In the genomic region with DNA sequence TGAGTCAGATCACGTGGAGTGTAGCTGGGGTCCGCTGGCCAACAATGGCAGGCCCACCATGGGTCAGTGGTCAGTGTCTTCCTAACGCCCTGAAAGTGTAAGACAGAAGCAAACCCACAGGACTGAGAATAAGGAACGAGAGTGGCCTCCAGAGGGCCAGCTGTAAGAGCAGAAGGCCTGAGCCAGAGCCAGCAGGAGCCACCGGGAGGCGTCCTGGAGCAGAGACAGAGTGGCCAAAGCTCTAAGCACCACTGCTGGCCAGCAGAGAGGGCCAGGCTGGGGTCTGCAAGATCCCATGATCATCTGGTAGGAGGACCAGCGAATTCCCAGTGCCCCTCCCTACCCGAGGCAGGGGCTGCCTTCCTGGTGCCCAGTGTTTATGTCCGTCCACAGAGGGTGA, we compare ENCODE assay signal across 20 cellular contexts. TPM values are rescaled to one million over a fixed set of nuclear protein-coding genes. Genes with fewer than 3 reads are reported as not detected.
DNase-seq lines count a peak whose midpoint lies in the region; ATAC-seq, FAIRE-seq and TF ChIP-seq lines count a peak whose summit lies in the region.
"Had no signal": no experiment of that assay in that cellular context is flagged by ENCODE, and none has a peak within 500 bp of the region (broad histone marks: within the 10 kb centered on the region; RNA-seq: fewer than 3 reads in every experiment).

No MANE protein-coding gene starts in this region.

- POLR2A ChIA-PET in HepG2 (lab: Yijun Ruan, JAX), result interaction anchor here (1.3 to 3.6 kb wide), 5 partner anchors 18 to 31 kb away, joined by 3 to 49 read pairs (median 12); a partner anchor contains a TSS

- H3K4me1 ChIP-seq in HepG2 (ENCODE audit: insufficient read depth, low read length) (peaks cover 64% of the 10 kb centered on the region), right lobe of liver (no peaks in the 10 kb centered on the region), thyroid gland (no peaks in the 10 kb centered on the region), HAP-1 (no peaks in the 10 kb centered on the region)
- H3K4me1 ChIP-seq: adrenal gland, suprapubic skin had no signal

- in situ Hi-C loops in HepG2 (cut with HindIII; ENCODE audit: extremely low pct_ligation_motif_present, low pct_unique_long_range_greater_than_20kb) (loop anchor here (5.0 kb wide), 1 partner anchor 201 kb away; no protein-coding TSS in a partner anchor), HAP-1 (cut with MboI; ENCODE audit: low sequenced_read_pairs) (no loop called here)

- BruUV-seq in HepG2 (replicated peaks; lab: Mats Ljungman, UMichigan), result no TSS peak

- TF ChIP-seq CTCF in HepG2 (CRISPR knock-in tag; IDR thresholded peaks at IDR 0.05) (peak; percentile 62), right lobe of liver (IDR thresholded peaks at IDR 0.05) (no peak), foreskin fibroblast (IDR thresholded peaks at IDR 0.05; ENCODE audit: low read depth, low read length) (peak; percentile 19), thyroid gland (IDR thresholded peaks at IDR 0.05) (no peak)

- peak; percentile 90 for ATAC-seq in HepG2
- ATAC-seq in right lobe of liver, result no peak
- ATAC-seq in SK-N-SH treated with all-trans-retinoic acid at 6 μM for 48 hours, result peak; percentile 75
- no peak for ATAC-seq in GM18870 (IDR thresholded peaks at IDR 0.05; ENCODE audit: unreplicated experiment)
- ATAC-seq: T-helper 17 cell had no signal

- H3K27me3 ChIP-seq in HepG2 (ENCODE audit: control insufficient read depth in 1 of 2, insufficient read depth in 2 of 2, low read length in 2 of 2) (peaks cover 3 to 33% of the 10 kb centered on the region in 2 experiments; a peak in 4 of 5 replicates), right lobe of liver (no peaks in the 10 kb centered on the region), thyroid gland (no peaks in the 10 kb centered on the region), HAP-1 (ENCODE audit: low read depth) (no peaks in the 10 kb centered on the region)

- peak; percentile 23 for DNase-seq in HepG2 (ENCODE audit: low spot score)
- DNase-seq in right lobe of liver, result no peak
- DNase-seq in foreskin fibroblast, result no peak
- DNase-seq in thyroid gland, result no peak
- no peak for DNase-seq in HAP-1 (ENCODE audit: low spot score in 2 of 2)
- DNase-seq in COR-L47 (lab: John Stamatoyannopoulos, UW), result no peak
- DNase-seq: activated CD4-positive, alpha-beta T cell treated with anti-CD3 and anti-CD28 coated beads for 48 hours; adrenal gland; DMS79 treated with DMSO at 0.1 percent for 48 hours; midbrain; NCI-H1436; RPMI8226; T-helper 17 cell had no signal

- H2AFZ ChIP-seq in HepG2 (ENCODE audit: low read length), result no peak overlapping the region

- no peaks in the 10 kb centered on the region for H3K79me2 ChIP-seq in HepG2 (ENCODE audit: insufficient read depth, low read length)

- CTCF ChIA-PET in HepG2 (lab: Yijun Ruan, JAX; ENCODE audit: low intra/inter-chr PET ratio, low total read pairs), result interaction anchor here (0.8 to 1.6 kb wide), 3 partner anchors 9 to 54 kb away, joined by 3 to 5 read pairs (median 3); a partner anchor contains a TSS

- no peak overlapping the region for H3K9ac ChIP-seq in HepG2 (ENCODE audit: insufficient read depth, low read depth, low read length)

- H3K9me3 ChIP-seq in HepG2 (ENCODE audit: low read length) (no peaks in the 10 kb centered on the region; the same call in 1 of the 2 replicates), right lobe of liver (no peaks in the 10 kb centered on the region), thyroid gland (no peaks in the 10 kb centered on the region), HAP-1 (no peaks in the 10 kb centered on the region)
- H3K9me3 ChIP-seq: adrenal gland, suprapubic skin had no signal

- H3K4me3 ChIP-seq in HepG2 (replicated peaks in 1 of 3; ENCODE audit: insufficient read depth in 1 of 3, low read depth in 2 of 3, low read length in 3 of 3), result peak overlapping the region in 1 of 3 experiments; percentile 13; a peak in 1 of 6 replicates
- no peak overlapping the region for H3K4me3 ChIP-seq in right lobe of liver
- H3K4me3 ChIP-seq in foreskin fibroblast (ENCODE audit: low read depth in 1 of 2, low read length in 2 of 2), result no peak overlapping the region
- no peak overlapping the region for H3K4me3 ChIP-seq in thyroid gland (replicated peaks in 1 of 3)
- no peak overlapping the region for H3K4me3 ChIP-seq in HAP-1
- H3K4me3 ChIP-seq: adrenal gland, suprapubic skin had no signal

- no peak for FAIRE-seq in HepG2 (lab: Jason Lieb, UNC)
- FAIRE-seq: frontal cortex, islet of Langerhans had no signal

- no peaks in the 10 kb centered on the region for H4K20me1 ChIP-seq in HepG2 (ENCODE audit: insufficient read depth, low read length)

- TF ChIP-seq RAD21 in HepG2 (CRISPR knock-in tag; IDR thresholded peaks at IDR 0.05), result 0 out of 2 replicates have a peak, but pooled peaks have one; percentile 37

- H3K4me2 ChIP-seq in HepG2 (ENCODE audit: low read depth, low read length), result peak overlapping the region; percentile 50; the same call in 1 of the 2 replicates

- H3K36me3 ChIP-seq in HepG2 (replicated peaks in 1 of 2; ENCODE audit: control insufficient read depth in 1 of 2, insufficient read depth in 2 of 2, low read length in 2 of 2) (no peaks in the 10 kb centered on the region), right lobe of liver (no peaks in the 10 kb centered on the region), thyroid gland (no peaks in the 10 kb centered on the region), HAP-1 (replicated peaks) (no peaks in the 10 kb centered on the region)
- H3K36me3 ChIP-seq: adrenal gland, suprapubic skin had no signal

- intact Hi-C loops in HepG2 (cut with micrococcal nuclease; ENCODE audit: unreplicated experiment), result no loop called here
- intact Hi-C loops in right lobe of liver (cut with DNase I), result loop anchor here in 1 of 2 donors (5.0 to 10.0 kb wide), 2 partner anchors 201 to 709 kb away; a partner anchor contains a TSS
- intact Hi-C loops in thyroid gland (cut with DNase I), result loop anchor here (10.0 kb wide), 1 partner anchor 709 kb away; a partner anchor contains a TSS

- TF ChIP-seq POLR2A in HepG2 (IDR thresholded peaks at IDR 0.05; ENCODE audit: insufficient read depth in 1 of 2, low read depth in 2 of 2, low read length in 2 of 2) (no peak), right lobe of liver (IDR thresholded peaks at IDR 0.05) (no peak), thyroid gland (IDR thresholded peaks at IDR 0.05) (no peak)

- 34% methylated on average over 2 of the region's 9 CpGs for WGBS in HepG2 (ENCODE audit: low lambda C conversion rate)
- WGBS in right lobe of liver (ENCODE audit: insufficient coverage, low coverage, low lambda C conversion rate, missing lambda C conversion rate), result no CpG with 5 or more reads among the region's 9 CpGs
- 62 to 76% methylated on average over 6 to 9 of the region's 9 CpGs for WGBS in thyroid gland, 2 donors

- TF ChIP-seq EP300 in HepG2 (IDR thresholded peaks at IDR 0.05; ENCODE audit: low read depth in 2 of 2, low read length in 2 of 2) (no peak), HepG2 (CRISPR knock-in tag; IDR thresholded peaks at IDR 0.05; ENCODE audit: borderline replicate concordance) (no peak)

- H3K27ac ChIP-seq in HepG2 (ENCODE audit: extremely low read length, insufficient read depth, low read length), result no peak overlapping the region
- H3K27ac ChIP-seq in right lobe of liver, result no peak overlapping the region
- no peak overlapping the region for H3K27ac ChIP-seq in thyroid gland
- H3K27ac ChIP-seq: adrenal gland, suprapubic skin had no signal

RNA-seq across cellular contexts. Expression of a gene that starts 9.2 kb away (rescaled TPM):
- total RNA-seq in HepG2 (2016; rRNA removed; fragmentation: Illumina TruSeq; extraction: Trizol) (not detected in 2 replicates), right lobe of liver (under 1 TPM in 1 of 6 experiments, not detected in 5; 0.07 TPM), thyroid gland (not detected)
- not detected in 2 replicates for total RNA-seq in HepG2 (2016; cell fraction: cytosol; rRNA removed; fragmentation: Illumina TruSeq; extraction: Trizol; ENCODE audit: low read depth)
- not detected in 2 replicates for total RNA-seq in HepG2 (2016; cell fraction: insoluble cytoplasmic fraction; rRNA removed; fragmentation: Illumina TruSeq; extraction: Trizol)
- not detected in 2 replicates for total RNA-seq in HepG2 (2016; cell fraction: membrane; rRNA removed; fragmentation: Illumina TruSeq; extraction: Trizol)
- not detected in 2 replicates for total RNA-seq in HepG2 (2016; cell fraction: nucleus; rRNA removed; fragmentation: Illumina TruSeq; extraction: Trizol)
- 0.92 and 2.3 TPM in 2 replicates for polyA plus RNA-seq in HepG2 (2011; rRNA removed)
- 0.56 and 1.3 TPM in 2 replicates for polyA plus RNA-seq in HepG2 (2011; cell fraction: cytosol; rRNA removed)
- polyA plus RNA-seq in HepG2 (2011; cell fraction: nucleus; rRNA removed), result 0.79 and 1.6 TPM in 2 replicates
- polyA plus RNA-seq in HepG2 (2012), result 1.8 and 2.3 TPM in 2 replicates
- polyA plus RNA-seq in HepG2 (2016; cell fraction: cytosol; fragmentation: Illumina TruSeq; extraction: Trizol; ENCODE audit: low read depth), result not detected in 2 replicates
- polyA plus RNA-seq in HepG2 (2016; cell fraction: insoluble cytoplasmic fraction; fragmentation: Illumina TruSeq; extraction: Trizol; ENCODE audit: low read depth), result not detected in 2 replicates
- not detected in 2 replicates for polyA plus RNA-seq in HepG2 (2016; cell fraction: membrane; fragmentation: Illumina TruSeq; extraction: Trizol; ENCODE audit: low read depth)
- polyA plus RNA-seq in HepG2 (2016; cell fraction: nucleus; fragmentation: Illumina TruSeq; extraction: Trizol; ENCODE audit: insufficient read depth, low read depth), result not detected in 2 replicates
- polyA minus RNA-seq in HepG2 (2011; rRNA and poly(A)+ RNA removed; ENCODE audit: low replicate concordance), result 0.34 TPM in 1 of 2 replicates, not detected in the other
- polyA minus RNA-seq in HepG2 (2011; cell fraction: cytosol; rRNA and poly(A)+ RNA removed), result 0.35 and 0.59 TPM in 2 replicates
- polyA minus RNA-seq in HepG2 (2011; cell fraction: nucleus; rRNA and poly(A)+ RNA removed), result 0.26 and 0.75 TPM in 2 replicates
- total RNA-seq: adrenal gland, dermis microvascular lymphatic vessel endothelial cell, frontal cortex, NCI-H460, suprapubic skin, T-helper 17 cell had no signal
- polyA plus RNA-seq: adrenal gland had no signal

RNA-seq across cellular contexts. Expression of a gene that starts 24.6 kb away (rescaled TPM):
- total RNA-seq in HepG2 (2016; rRNA removed; fragmentation: Illumina TruSeq; extraction: Trizol) (2.8 and 5.4 TPM in 2 replicates), right lobe of liver (100 to 1,000 TPM in 5 of 6 experiments, 1 to 10 TPM in 1; 7.7 to 566 (median 283) TPM), thyroid gland (not detected)
- 1.7 and 1.8 TPM in 2 replicates for total RNA-seq in HepG2 (2016; cell fraction: cytosol; rRNA removed; fragmentation: Illumina TruSeq; extraction: Trizol; ENCODE audit: low read depth)
- 2.3 and 4.6 TPM in 2 replicates for total RNA-seq in HepG2 (2016; cell fraction: insoluble cytoplasmic fraction; rRNA removed; fragmentation: Illumina TruSeq; extraction: Trizol)
- 2.0 and 3.0 TPM in 2 replicates for total RNA-seq in HepG2 (2016; cell fraction: membrane; rRNA removed; fragmentation: Illumina TruSeq; extraction: Trizol)
- total RNA-seq in HepG2 (2016; cell fraction: nucleus; rRNA removed; fragmentation: Illumina TruSeq; extraction: Trizol), result 5.6 and 6.7 TPM in 2 replicates
- polyA plus RNA-seq in HepG2 (2011; rRNA removed), result 885 and 989 TPM in 2 replicates
- polyA plus RNA-seq in HepG2 (2011; cell fraction: cytosol; rRNA removed), result 891 and 942 TPM in 2 replicates
- 894 and 1,114 TPM in 2 replicates for polyA plus RNA-seq in HepG2 (2011; cell fraction: nucleus; rRNA removed)
- polyA plus RNA-seq in HepG2 (2012), result 2,786 and 3,532 TPM in 2 replicates
- 2.6 and 3.7 TPM in 2 replicates for polyA plus RNA-seq in HepG2 (2016; cell fraction: cytosol; fragmentation: Illumina TruSeq; extraction: Trizol; ENCODE audit: low read depth)
- polyA plus RNA-seq in HepG2 (2016; cell fraction: insoluble cytoplasmic fraction; fragmentation: Illumina TruSeq; extraction: Trizol; ENCODE audit: low read depth), result 3.0 and 3.5 TPM in 2 replicates
- polyA plus RNA-seq in HepG2 (2016; cell fraction: membrane; fragmentation: Illumina TruSeq; extraction: Trizol; ENCODE audit: low read depth), result 3.3 and 3.5 TPM in 2 replicates
- polyA plus RNA-seq in HepG2 (2016; cell fraction: nucleus; fragmentation: Illumina TruSeq; extraction: Trizol; ENCODE audit: insufficient read depth, low read depth), result 15.4 and 16.5 TPM in 2 replicates
- polyA minus RNA-seq in HepG2 (2011; rRNA and poly(A)+ RNA removed; ENCODE audit: low replicate concordance), result 0.12 and 335 TPM in 2 replicates
- polyA minus RNA-seq in HepG2 (2011; cell fraction: cytosol; rRNA and poly(A)+ RNA removed), result 850 and 1,063 TPM in 2 replicates
- 152 and 215 TPM in 2 replicates for polyA minus RNA-seq in HepG2 (2011; cell fraction: nucleus; rRNA and poly(A)+ RNA removed)
- total RNA-seq: dermis microvascular lymphatic vessel endothelial cell, frontal cortex, T-helper 17 cell had no signal

RNA-seq across cellular contexts. Expression of a gene that starts 57.4 kb away (rescaled TPM):
- total RNA-seq in HepG2 (2016; rRNA removed; fragmentation: Illumina TruSeq; extraction: Trizol), result not detected in 2 replicates
- total RNA-seq in HepG2 (2016; cell fraction: cytosol; rRNA removed; fragmentation: Illumina TruSeq; extraction: Trizol; ENCODE audit: low read depth), result not detected in 2 replicates
- total RNA-seq in HepG2 (2016; cell fraction: insoluble cytoplasmic fraction; rRNA removed; fragmentation: Illumina TruSeq; extraction: Trizol), result 0.04 TPM in 1 of 2 replicates, not detected in the other
- not detected in 2 replicates for total RNA-seq in HepG2 (2016; cell fraction: membrane; rRNA removed; fragmentation: Illumina TruSeq; extraction: Trizol)
- not detected in 2 replicates for total RNA-seq in HepG2 (2016; cell fraction: nucleus; rRNA removed; fragmentation: Illumina TruSeq; extraction: Trizol)
- 57.5 and 91.8 TPM in 2 replicates for polyA plus RNA-seq in HepG2 (2011; rRNA removed)
- polyA plus RNA-seq in HepG2 (2011; cell fraction: cytosol; rRNA removed), result 49.1 and 87.6 TPM in 2 replicates
- 42.3 and 57.8 TPM in 2 replicates for polyA plus RNA-seq in HepG2 (2011; cell fraction: nucleus; rRNA removed)
- 261 and 275 TPM in 2 replicates for polyA plus RNA-seq in HepG2 (2012)
- polyA plus RNA-seq in HepG2 (2016; cell fraction: cytosol; fragmentation: Illumina TruSeq; extraction: Trizol; ENCODE audit: low read depth), result not detected in 2 replicates
- polyA plus RNA-seq in HepG2 (2016; cell fraction: insoluble cytoplasmic fraction; fragmentation: Illumina TruSeq; extraction: Trizol; ENCODE audit: low read depth), result 0.15 TPM in 1 of 2 replicates, not detected in the other
- polyA plus RNA-seq in HepG2 (2016; cell fraction: membrane; fragmentation: Illumina TruSeq; extraction: Trizol; ENCODE audit: low read depth), result not detected in 2 replicates
- 0.41 TPM in 1 of 2 replicates, not detected in the other for polyA plus RNA-seq in HepG2 (2016; cell fraction: nucleus; fragmentation: Illumina TruSeq; extraction: Trizol; ENCODE audit: insufficient read depth, low read depth)
- polyA minus RNA-seq in HepG2 (2011; rRNA and poly(A)+ RNA removed; ENCODE audit: low replicate concordance), result 32.4 and 48.2 TPM in 2 replicates
- 28.6 and 53.0 TPM in 2 replicates for polyA minus RNA-seq in HepG2 (2011; cell fraction: cytosol; rRNA and poly(A)+ RNA removed)
- 15.1 and 33.7 TPM in 2 replicates for polyA minus RNA-seq in HepG2 (2011; cell fraction: nucleus; rRNA and poly(A)+ RNA removed)
- total RNA-seq in right lobe of liver, result 100 to 1,000 TPM in 5 of 6 experiments, 10 to 100 TPM in 1; 85.9 to 321 (median 183) TPM
- 10 to 100 TPM; 37.9 to 95.1 (median 58.7) TPM for total RNA-seq in thyroid gland

Comparison
In these comparisons a context has a peak if more than half of its experiments do, and no peak if none do; other contexts are left out.
1. ATAC-seq: peak in HepG2 (single experiment) and SK-N-SH treated with all-trans-retinoic acid at 6 μM for 48 hours (single experiment); none in right lobe of liver (0 of 4) and GM18870 (single experiment).
2. CTCF ChIP-seq: peak in HepG2 (single experiment) and foreskin fibroblast (single experiment); none in right lobe of liver (0 of 4) and thyroid gland (0 of 6).
3. RNA of a gene that starts 57.4 kb away (total RNA-seq): 85.9 to 321 TPM in right lobe of liver and 37.9 to 95.1 TPM in thyroid gland; 0.04 TPM in HepG2; every median in the first group is over 10 times any median in the second.